In genomic region chr1:15948600-15949452, GRCh38 we compare ENCODE assay signal across 8 cellular contexts. TPM values are rescaled to one million over a fixed set of nuclear protein-coding genes. Genes with fewer than 3 reads are reported as not detected.
DNase-seq lines count a peak whose midpoint lies in the region; ATAC-seq, FAIRE-seq and TF ChIP-seq lines count a peak whose summit lies in the region.

No MANE protein-coding gene starts in this region.

- FAIRE-seq in astrocyte (lab: Jason Lieb, UNC) (peak; percentile 29), islet of Langerhans (lab: Jason Lieb, UNC) (peak; percentile 17)

- DNase-seq in astrocyte (ENCODE audit: low read depth) (peak; percentile 98), SKM-1 treated with dmso at 0.1 percent for 144 hours (lab: John Stamatoyannopoulos, UW; ENCODE audit: unreplicated experiment) (no peak)
- no peak for DNase-seq in effector CD8-positive, alpha-beta T cell (lab: John Stamatoyannopoulos, UW)

- peak overlapping the region; percentile 81 for H3K27ac Mint-ChIP-seq in astrocyte (ENCODE audit: unreplicated experiment)
- H3K27ac Mint-ChIP-seq in stimulated activated memory B cell treated with anti-CD40 and anti-IgM and Interleukin-4, amounts not matched to agents 10 μg/mL and 1 μg/mL and 100 μg/mL, for 72 hours: peak overlapping the region; percentile 95

- peak overlapping the region; percentile 91 for H3K4me2 ChIP-seq in astrocyte (ENCODE audit: low read length)

- peak overlapping the region; percentile 58 for H3K4me3 Mint-ChIP-seq in astrocyte (ENCODE audit: unreplicated experiment)
- H3K4me3 Mint-ChIP-seq in stimulated activated memory B cell treated with anti-CD40 and anti-IgM and Interleukin-4, amounts not matched to agents 10 μg/mL and 1 μg/mL and 100 μg/mL, for 72 hours: peak overlapping the region; percentile 69

- H3K27me3 Mint-ChIP-seq in astrocyte (ENCODE audit: low read depth, unreplicated experiment): no peaks in the 10 kb centered on the region
- no peaks in the 10 kb centered on the region for H3K27me3 Mint-ChIP-seq in stimulated activated memory B cell treated with anti-CD40 and anti-IgM and Interleukin-4, amounts not matched to agents 10 μg/mL and 1 μg/mL and 100 μg/mL, for 72 hours

- H4K20me1 ChIP-seq in astrocyte (ENCODE audit: insufficient read depth, low read length): peaks cover 32% of the 10 kb centered on the region

- H3K9me3 ChIP-seq in HUES48 (ENCODE audit: control insufficient read depth, insufficient read depth, low read length) (no peaks in the 10 kb centered on the region), astrocyte (ENCODE audit: insufficient read depth, low read depth, low read length) (no peaks in the 10 kb centered on the region)

- H3K4me3 ChIP-seq in HUES48 (ENCODE audit: low read depth, low read length): no peak overlapping the region
- H3K4me3 ChIP-seq in astrocyte (ENCODE audit: insufficient read depth, low read depth, low read length): peak overlapping the region; percentile 48

- peaks cover 11% of the 10 kb centered on the region for H3K36me3 Mint-ChIP-seq in astrocyte (ENCODE audit: low read depth, unreplicated experiment)
- peaks cover 32% of the 10 kb centered on the region for H3K36me3 Mint-ChIP-seq in stimulated activated memory B cell treated with anti-CD40 and anti-IgM and Interleukin-4, amounts not matched to agents 10 μg/mL and 1 μg/mL and 100 μg/mL, for 72 hours

- H3K4me1 Mint-ChIP-seq in astrocyte (ENCODE audit: low read depth, unreplicated experiment): peaks cover 52% of the 10 kb centered on the region
- H3K4me1 Mint-ChIP-seq in stimulated activated memory B cell treated with anti-CD40 and anti-IgM and Interleukin-4, amounts not matched to agents 10 μg/mL and 1 μg/mL and 100 μg/mL, for 72 hours: peaks cover 77% of the 10 kb centered on the region

- H3K27me3 ChIP-seq in HUES48 (ENCODE audit: control insufficient read depth, insufficient read depth, low read length): no peaks in the 10 kb centered on the region
- no peaks in the 10 kb centered on the region for H3K27me3 ChIP-seq in astrocyte (ENCODE audit: insufficient read depth, low read length)

- H3K9ac ChIP-seq in HUES48 (ENCODE audit: low read depth, low read length) (no peak overlapping the region), astrocyte (ENCODE audit: low read length) (peak overlapping the region; percentile 98)

- H3K9me3 Mint-ChIP-seq in astrocyte (ENCODE audit: unreplicated experiment): no peaks in the 10 kb centered on the region
- no peaks in the 10 kb centered on the region for H3K9me3 Mint-ChIP-seq in stimulated activated memory B cell treated with anti-CD40 and anti-IgM and Interleukin-4, amounts not matched to agents 10 μg/mL and 1 μg/mL and 100 μg/mL, for 72 hours

- H3K79me2 ChIP-seq in astrocyte (ENCODE audit: insufficient read depth, low read length): peaks cover 63% of the 10 kb centered on the region

- peak overlapping the region; percentile 7 for H3K27ac ChIP-seq in HUES48 (ENCODE audit: low read depth, low read length)
- H3K27ac ChIP-seq in astrocyte (ENCODE audit: low read depth, low read length): peak overlapping the region; percentile 100

- ATAC-seq in GM18511 (IDR thresholded peaks at IDR 0.05; ENCODE audit: unreplicated experiment) (peak; percentile 16), HG03045 (IDR thresholded peaks at IDR 0.05; ENCODE audit: unreplicated experiment) (no peak)
- ATAC-seq in stimulated activated memory B cell treated with anti-CD40 and anti-IgM and Interleukin-4, amounts not matched to agents 10 μg/mL and 1 μg/mL and 100 μg/mL, for 72 hours: peak; percentile 7

- peak; percentile 10 for TF ChIP-seq CTCF in astrocyte (IDR thresholded peaks at IDR 0.05; ENCODE audit: insufficient read depth, low read depth, low read length)

- peaks cover 27% of the 10 kb centered on the region for H3K4me1 ChIP-seq in HUES48 (ENCODE audit: control insufficient read depth, insufficient read depth, low read length)
- peaks cover 61% of the 10 kb centered on the region for H3K4me1 ChIP-seq in astrocyte (ENCODE audit: insufficient read depth, low read length)

- no peak overlapping the region for H2AFZ ChIP-seq in astrocyte (ENCODE audit: low read depth, low read length)

- H3K36me3 ChIP-seq in HUES48 (ENCODE audit: control insufficient read depth, insufficient read depth, low read length) (peaks cover 35% of the 10 kb centered on the region), astrocyte (ENCODE audit: insufficient read depth, low read length) (peaks cover 8% of the 10 kb centered on the region)

RNA-seq across cellular contexts. Expression of gene ZBTB17, which starts 27.1 kb away (rescaled TPM):
- 28.1 and 28.8 TPM in 2 replicates for total RNA-seq in astrocyte

RNA-seq across cellular contexts. Expression of gene SRARP, which starts 55.2 kb away (rescaled TPM):
- total RNA-seq in astrocyte: not detected in 2 replicates
